Comparison of ENCODE assay signal across 17 cellular contexts in the genomic region with DNA sequence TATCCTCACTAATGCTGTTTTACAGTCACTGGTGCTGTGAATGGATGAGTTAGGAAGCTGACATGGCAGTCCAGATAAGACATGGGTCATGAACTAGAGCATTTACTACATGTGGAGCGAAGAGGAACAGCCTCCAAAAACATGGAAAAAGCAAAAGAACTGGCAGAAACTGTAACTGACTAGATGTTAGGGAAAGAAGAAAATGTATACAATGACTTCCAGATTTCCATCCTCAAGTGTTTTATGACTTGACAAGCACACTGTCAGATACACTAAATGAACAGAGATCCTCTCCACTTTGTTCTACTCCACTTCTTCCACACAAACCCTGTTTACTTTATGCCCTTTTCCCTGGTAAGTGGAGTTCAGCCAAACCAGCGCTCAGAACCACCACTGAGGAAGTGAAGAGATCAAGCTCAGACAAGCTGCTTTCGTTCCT. TPM values are rescaled to one million over a fixed set of nuclear protein-coding genes. Genes with fewer than 3 reads are reported as not detected.
DNase-seq lines count a peak whose midpoint lies in the region; ATAC-seq, FAIRE-seq and TF ChIP-seq lines count a peak whose summit lies in the region.
"Had no signal": no experiment of that assay in that cellular context is flagged by ENCODE, and none has a peak within 500 bp of the region (broad histone marks: within the 10 kb centered on the region; RNA-seq: fewer than 3 reads in every experiment).

No MANE protein-coding gene starts in this region.

- H2AFZ ChIP-seq in GM12878 (ENCODE audit: control insufficient read depth, low read depth, low read length): no peak overlapping the region
- no peak overlapping the region for H2AFZ ChIP-seq in mesenchymal stem cell (ENCODE audit: low read depth, low read length)

- H3K9ac ChIP-seq in GM12878 (ENCODE audit: control insufficient read depth, insufficient read depth, low read length): no peak overlapping the region
- no peak overlapping the region for H3K9ac ChIP-seq in mesenchymal stem cell (ENCODE audit: low read length)

- FAIRE-seq in H54 (lab: Jason Lieb, UNC) (peak; percentile 36), GM12878 (lab: Jason Lieb, UNC) (no peak)
- FAIRE-seq: pancreas, small intestine had no signal

- H3K36me3 ChIP-seq in GM12878 (ENCODE audit: control insufficient read depth in 2 of 2, insufficient read depth in 2 of 2, low read length in 1 of 2) (peaks cover 3 to 25% of the 10 kb centered on the region in 2 experiments), mesenchymal stem cell (ENCODE audit: control insufficient read depth in 1 of 2, insufficient read depth in 2 of 2, low read depth in 1 of 2, low read length in 2 of 2) (peaks cover 6 to 76% of the 10 kb centered on the region in 2 experiments), sigmoid colon (peaks cover 0 to 30% (median 6%) of the 10 kb centered on the region in 4 donors)

- H4K91ac ChIP-seq in mesenchymal stem cell (ENCODE audit: low read length): no peak overlapping the region

- H2AK5ac ChIP-seq in mesenchymal stem cell (ENCODE audit: low read length, severe bottlenecking): no peak overlapping the region

- RAD21 ChIA-PET in GM12878 (lab: Charles Lee; ENCODE audit: unreplicated experiment): no interaction called here

- H3K4me3 ChIP-seq in GM12878 (no peak overlapping the region), mesenchymal stem cell (ENCODE audit: insufficient read depth in 1 of 2, low read depth in 1 of 2, low read length in 2 of 2) (no peak overlapping the region), sigmoid colon (no peak overlapping the region)
- H3K4me3 ChIP-seq: coronary artery, pancreas, transverse colon had no signal

- H2BK120ac ChIP-seq in mesenchymal stem cell (ENCODE audit: low read depth, low read length): no peak overlapping the region

- no peak for TF ChIP-seq RAD21 in GM12878 (IDR thresholded peaks at IDR 0.05; ENCODE audit: insufficient read depth, low read depth, low read length)

- POLR2A ChIA-PET in GM12878 (lab: Charles Lee): interaction anchor here (4.5 kb wide), 1 partner anchor 11 kb away, joined by 17 read pairs; a partner anchor contains a TSS

- H3K27me3 ChIP-seq in GM12878 (replicated peaks in 1 of 2; ENCODE audit: control insufficient read depth in 2 of 2, insufficient read depth in 2 of 2, low read length in 1 of 2): no peaks in the 10 kb centered on the region
- no peaks in the 10 kb centered on the region for H3K27me3 ChIP-seq in mesenchymal stem cell (ENCODE audit: control insufficient read depth in 1 of 2, insufficient read depth in 1 of 2, low read length in 2 of 2)
- H3K27me3 ChIP-seq in sigmoid colon: no peaks in the 10 kb centered on the region
- H3K27me3 ChIP-seq: pancreas, transverse colon had no signal

- H2BK5ac ChIP-seq in mesenchymal stem cell (ENCODE audit: low read depth, low read length, poor library complexity, severe bottlenecking): no peak overlapping the region

- H3K79me1 ChIP-seq in mesenchymal stem cell (replicated peaks; ENCODE audit: low read length, poor library complexity, severe bottlenecking): peaks cover 6% of the 10 kb centered on the region

- no peak overlapping the region for H3K14ac ChIP-seq in mesenchymal stem cell (ENCODE audit: low read length in 2 of 2)

- H3K9me3 ChIP-seq in GM12878 (replicated peaks; ENCODE audit: control insufficient read depth, insufficient read depth, low read length) (no peaks in the 10 kb centered on the region), mesenchymal stem cell (ENCODE audit: control insufficient read depth, low read length) (no peaks in the 10 kb centered on the region), sigmoid colon (no peaks in the 10 kb centered on the region)
- H3K9me3 ChIP-seq: pancreas, transverse colon had no signal

- CTCF ChIA-PET in GM12878 (lab: Yijun Ruan, JAX): interaction anchor here (0.6 to 1.5 kb wide), 4 partner anchors 10 to 194 kb away, joined by 3 to 4 read pairs (median 4); no protein-coding TSS in a partner anchor

- peaks cover 4% of the 10 kb centered on the region; the same call in 1 of the 2 replicates for H4K20me1 ChIP-seq in GM12878 (ENCODE audit: control insufficient read depth, insufficient read depth)

- no peak for TF ChIP-seq POLR2A in H54 (IDR thresholded peaks at IDR 0.05; ENCODE audit: low read depth, low read length)
- TF ChIP-seq POLR2A in GM12878 (IDR thresholded peaks at IDR 0.05; ENCODE audit: low read depth, low read length): no peak
- no peak for TF ChIP-seq POLR2A in sigmoid colon (IDR thresholded peaks at IDR 0.05)

- DNase-seq in DMS79 (lab: John Stamatoyannopoulos, UW) (peak; percentile 24), H54 (ENCODE audit: insufficient read length, low spot score) (no peak), GM12878 (ENCODE audit: low read depth, low spot score) (no peak), mesenchymal stem cell (peak; percentile 64), GM20000 (ENCODE audit: low spot score) (no peak), sigmoid colon (no peak)
- DNase-seq: activated B cell treated with CpG ODN at 0.5 μM for 24 hours; activated naive CD4-positive, alpha-beta T cell treated with anti-CD3 and anti-CD28 coated beads, Interleukin-2, amount 50 U/mL, for 16 hours; glutamatergic neuron; islet precursor cell; NCI-H2081 treated with DMSO at 0.1 percent for 48 hours; pancreas; small intestine; SW 1271; transverse colon had no signal

- 97% methylated on average over 3 of the region's 3 CpGs for WGBS in GM12878 (ENCODE audit: insufficient coverage, insufficient replicate concordance, low lambda C conversion rate, missing lambda C conversion rate)
- WGBS in mesenchymal stem cell: 28% methylated on average over 2 of the region's 3 CpGs
- 78 to 84% methylated on average over 3 of the region's 3 CpGs for WGBS in sigmoid colon, 2 donors

- peaks cover 73% of the 10 kb centered on the region for H3K79me2 ChIP-seq in GM12878 (ENCODE audit: control insufficient read depth, insufficient read depth, low read length)

- no peak overlapping the region for H3K23ac ChIP-seq in mesenchymal stem cell (ENCODE audit: low read length in 2 of 2)

- TF ChIP-seq EP300 in GM12878 (IDR thresholded peaks at IDR 0.05; ENCODE audit: borderline replicate concordance in 1 of 2, control insufficient read depth in 1 of 2, low read depth in 2 of 2, low read length in 2 of 2): no peak
- TF ChIP-seq EP300 in sigmoid colon (IDR thresholded peaks at IDR 0.05): no peak

- SMC1A ChIA-PET in GM12878 (lab: Charles Lee; ENCODE audit: uncharacterized antibody, unreplicated experiment): interaction anchor here (0.6 to 1.8 kb wide), 2 partner anchors 12 to 180 kb away, joined by 3 to 7 read pairs; a partner anchor contains a TSS

- no peak for ATAC-seq in GM12878
- ATAC-seq in HG02623 (IDR thresholded peaks at IDR 0.05; ENCODE audit: unreplicated experiment): no peak
- ATAC-seq: pancreas had no signal

- no peak overlapping the region for H4K8ac ChIP-seq in mesenchymal stem cell (ENCODE audit: low read length)

- no peak overlapping the region for H2BK15ac ChIP-seq in mesenchymal stem cell (ENCODE audit: low read depth, poor library complexity, severe bottlenecking)

- H3K4me2 ChIP-seq in GM12878 (ENCODE audit: control insufficient read depth, insufficient read depth) (peak overlapping the region; percentile 0), mesenchymal stem cell (ENCODE audit: low read length, poor library complexity, severe bottlenecking) (no peak overlapping the region)

- no peak for TF ChIP-seq CTCF in GM12878 (IDR thresholded peaks at IDR 0.05 in 2 of 3, conservative IDR thresholded peaks at IDR 0.05 in 1 of 3; ENCODE audit: control insufficient read depth in 2 of 3, extremely low read depth in 1 of 3, insufficient read depth in 1 of 3, low read depth in 3 of 3, low read length in 3 of 3)
- TF ChIP-seq CTCF in GM20000 (IDR thresholded peaks at IDR 0.05; ENCODE audit: extremely low read depth, missing control alignments): no peak
- no peak for TF ChIP-seq CTCF in sigmoid colon (IDR thresholded peaks at IDR 0.05)

- in situ Hi-C loops in GM12878 (cut with MboI): no loop called here

- H2BK12ac ChIP-seq in mesenchymal stem cell (ENCODE audit: low read length in 2 of 2): no peak overlapping the region

- intact Hi-C loops in GM12878 (cut with micrococcal nuclease; ENCODE audit: unreplicated experiment): loop anchor here (10.0 kb wide), 1 partner anchor 397 kb away; no protein-coding TSS in a partner anchor
- intact Hi-C loops in sigmoid colon (cut with DNase I): no loop called here

- H3K27ac ChIP-seq in GM12878 (ENCODE audit: control insufficient read depth, insufficient read depth) (0 out of 2 replicates have a peak overlapping the region, but pooled peaks have one; percentile 27), mesenchymal stem cell (ENCODE audit: low read length, poor library complexity, severe bottlenecking) (no peak overlapping the region), sigmoid colon (no peak overlapping the region)
- H3K27ac ChIP-seq: coronary artery, pancreas, transverse colon had no signal

- no TSS peak for BruUV-seq in GM12878 (replicated peaks; lab: Mats Ljungman, UMichigan)

- peaks cover 4% of the 10 kb centered on the region; the same call in 1 of the 2 replicates for H3K4me1 ChIP-seq in GM12878 (ENCODE audit: control insufficient read depth, insufficient read depth, low read length)
- no peaks in the 10 kb centered on the region for H3K4me1 ChIP-seq in mesenchymal stem cell (ENCODE audit: control insufficient read depth, insufficient read depth, low read depth, low read length)
- peaks cover 0 to 13% (median 3%) of the 10 kb centered on the region in 4 donors for H3K4me1 ChIP-seq in sigmoid colon

- H3K18ac ChIP-seq in mesenchymal stem cell (ENCODE audit: low read depth in 1 of 2, low read length in 2 of 2): no peak overlapping the region

- H3K4ac ChIP-seq in mesenchymal stem cell (ENCODE audit: low read depth in 1 of 2, low read length in 2 of 2): no peak overlapping the region

RNA-seq across cellular contexts. Expression of a gene that starts 11.5 kb away (rescaled TPM):
- 281 and 289 TPM in 2 replicates for total RNA-seq in GM12878 (2013; cell fraction: nucleolus; rRNA removed)
- 62.5 and 76.2 TPM in 2 replicates for total RNA-seq in GM12878 (2014; rRNA removed)
- total RNA-seq in GM12878 (2014; rRNA removed; fragmentation: Illumina TruSeq; extraction: Trizol): 123 and 137 TPM in 2 replicates
- total RNA-seq in GM12878 (2021): 131 and 142 TPM in 2 replicates
- 24.3 TPM for polyA plus RNA-seq in GM12878 (2011; ENCODE audit: low read depth)
- polyA plus RNA-seq in GM12878 (2011; rRNA removed): 193 and 302 TPM in 2 replicates
- polyA plus RNA-seq in GM12878 (2011; cell fraction: cytosol; rRNA removed): 64.6 and 75.4 TPM in 2 replicates
- polyA plus RNA-seq in GM12878 (2011; cell fraction: nucleus; rRNA removed): 182 and 213 TPM in 2 replicates
- polyA plus RNA-seq in GM12878 (2012): 38.9 and 82.7 TPM in 2 replicates
- 185 and 250 TPM in 2 replicates for polyA plus RNA-seq in GM12878 (2014; fragmentation: Illumina TruSeq; extraction: Trizol)
- 10 to 100 TPM; 74.9 to 94.1 TPM for polyA plus RNA-seq in GM12878 (2014; fragmentation: Nextera tagmentation; extraction: Ambion mirVana)
- 103 and 140 TPM in 2 replicates for polyA plus RNA-seq in GM12878 (2014; rRNA removed)
- 10 to 100 TPM; 24.0 to 26.8 TPM for polyA plus RNA-seq in GM12878 (2016; fragmentation: Nextera tagmentation; extraction: Ambion mirVana)
- 159 and 212 TPM in 2 replicates for polyA minus RNA-seq in GM12878 (2011; rRNA and poly(A)+ RNA removed)
- 62.0 and 67.2 TPM in 2 replicates for polyA minus RNA-seq in GM12878 (2011; cell fraction: cytosol; rRNA and poly(A)+ RNA removed)
- polyA minus RNA-seq in GM12878 (2011; cell fraction: nucleus; rRNA and poly(A)+ RNA removed): 134 and 186 TPM in 2 replicates
- polyA plus RNA-seq in mesenchymal stem cell (2013, experiment 1 of 2): 252 TPM
- 268 TPM for polyA plus RNA-seq in mesenchymal stem cell (2013, experiment 2 of 2)
- 10 to 100 TPM; 13.0 to 20.7 (median 16.0) TPM for total RNA-seq in sigmoid colon
- polyA plus RNA-seq in sigmoid colon: 100 to 1,000 TPM in 2 of 3 donors, 10 to 100 TPM in 1; 62.5 to 132 (median 131) TPM

Comparison
In these comparisons a context has a peak if more than half of its experiments do, and no peak if none do; other contexts are left out.
1. DNase-seq: peak in DMS79 (single experiment) and mesenchymal stem cell (single experiment); none in H54 (single experiment), GM12878 (single experiment), GM20000 (single experiment) and sigmoid colon (single experiment).